ENCODE assay signal across 1 cellular context in the genomic region with DNA sequence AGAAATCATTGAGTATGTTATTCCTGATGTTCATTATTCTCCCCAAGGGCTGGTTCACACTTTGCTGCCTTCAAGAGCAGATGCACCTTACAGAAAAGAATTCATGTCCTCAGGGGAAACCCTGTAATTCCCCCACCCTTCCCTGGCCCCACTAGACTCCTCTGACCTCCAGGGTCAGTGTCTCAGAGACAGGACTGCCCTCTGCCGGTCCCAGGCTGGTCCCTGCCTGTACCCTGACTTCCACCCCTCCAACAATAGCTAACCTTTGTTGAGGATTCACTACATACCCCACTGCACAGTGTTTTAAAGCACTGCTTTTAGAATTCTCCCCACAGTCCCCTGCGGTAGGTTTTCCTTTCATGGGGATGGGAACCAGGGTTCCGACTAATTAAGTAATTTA.
TF ChIP-seq lines count a peak whose summit lies in the region.

No MANE protein-coding gene starts in this region.

TF ChIP-seq in SK-N-SH, 30 proteins besides CTCF, POLR2A, EP300 and RAD21 (continued from another document):
- TF ChIP-seq NRF1 (IDR thresholded peaks at IDR 0.05; ENCODE audit: low read depth, low read length), result no peak
- no peak for TF ChIP-seq PBX3 (IDR thresholded peaks at IDR 0.05)
- no peak for TF ChIP-seq TCF12 (IDR thresholded peaks at IDR 0.05)
- TF ChIP-seq RCOR1 (IDR thresholded peaks at IDR 0.05; ENCODE audit: low read length), result no peak
- no peak for TF ChIP-seq GATA2 (CRISPR knock-in tag; IDR thresholded peaks at IDR 0.05)
- no peak for TF ChIP-seq TEAD4 (IDR thresholded peaks at IDR 0.05; ENCODE audit: borderline replicate concordance, insufficient read depth)
- TF ChIP-seq SMC3 (IDR thresholded peaks at IDR 0.05; ENCODE audit: low read depth, low read length), result no peak
- no peak for TF ChIP-seq FOXJ3 (CRISPR knock-in tag; IDR thresholded peaks at IDR 0.05)
TF ChIP-seq in SK-N-SH: peak in this region for 0.
